In genomic region chr10:75496191-75496567, GRCh38 we compare ENCODE assay signal across 32 cellular contexts.
"Had no signal": no experiment of that assay in that cellular context is flagged by ENCODE, and none has a peak within 500 bp of the region (broad histone marks: within the 10 kb centered on the region; RNA-seq: fewer than 3 reads in every experiment).

No MANE protein-coding gene starts in this region.

- H3K9me3 ChIP-seq: ascending aorta had no signal

- H3K27ac ChIP-seq: ascending aorta, cardiac muscle cell, VCaP had no signal

- ATAC-seq: activated CD8-positive, alpha-beta T cell treated with anti-CD3 and anti-CD28 coated beads for 36 hours; activated naive CD4-positive, alpha-beta T cell treated with anti-CD3 and anti-CD28 coated beads, Interleukin-2, amount 50 U/mL, for 72 hours; activated T-cell treated with anti-CD3 and anti-CD28 coated beads, Interleukin-2, amount 50 U/mL, for 4 hours; activated T-cell treated with anti-CD3 and anti-CD28 coated beads, Interleukin-2, amount 50 U/mL, for 72 hours; activated T-helper 17 cell treated with anti-CD3 and anti-CD28 coated beads, Interleukin-2, amount 50 U/mL, for 72 hours; T-cell; T-helper 17 cell had no signal

- FAIRE-seq: bronchial epithelial cell, TTC549 had no signal

- H3K27me3 ChIP-seq: ascending aorta, cardiac muscle cell had no signal

- H3K4me3 ChIP-seq: ascending aorta, cardiac muscle cell had no signal

- H3K36me3 ChIP-seq: ascending aorta, cardiac muscle cell had no signal

- DNase-seq: activated B cell treated with CpG ODN at 0.5 μM for 24 hours; activated CD4-positive, alpha-beta memory T cell treated with anti-CD3 and anti-CD28 coated beads for 36 hours; activated CD4-positive, alpha-beta T cell treated with anti-CD3 and anti-CD28 coated beads for 4 hours; activated CD4-positive, alpha-beta T cell treated with anti-CD3 and anti-CD28 coated beads, Interleukin-2, amount 10 ng/mL, durations not matched to agents 24 days and 14 days; activated CD4-positive, alpha-beta T cell treated with anti-CD3 and anti-CD28 coated beads, Interleukin-2, amount 50 U/mL, for 1 hour; activated CD4-positive, alpha-beta T cell treated with anti-CD3 and anti-CD28 coated beads, Interleukin-2, amount 50 U/mL, for 4 hours; activated CD4-positive, CD25-positive, alpha-beta regulatory T cell treated with anti-CD3 and anti-CD28 coated beads, Interleukin-2, amount 50 U/mL, for 72 hours; activated CD8-positive, alpha-beta memory T cell treated with anti-CD3 and anti-CD28 coated beads, Interleukin-2, amount 50 U/mL, for 4 hours; activated CD8-positive, alpha-beta T cell treated with anti-CD3 and anti-CD28 coated beads for 36 hours; activated effector memory CD4-positive, alpha-beta T cell treated with anti-CD3 and anti-CD28 coated beads, Interleukin-2, amount 50 U/mL, for 16 hours; activated gamma-delta T cell treated with Interleukin-2 at 50 U/mL for 16 hours; activated naive CD4-positive, alpha-beta T cell; activated naive CD4-positive, alpha-beta T cell treated with anti-CD3 and anti-CD28 coated beads for 36 hours; activated naive CD8-positive, alpha-beta T cell treated with anti-CD3 and anti-CD28 coated beads for 36 hours; activated T-cell treated with anti-CD3 and anti-CD28 coated beads for 4 hours; activated T-cell treated with anti-CD3 and anti-CD28 coated beads, Interleukin-2, amount 50 U/mL, for 1 hour; activated T-cell treated with anti-CD3 and anti-CD28 coated beads, Interleukin-2, amount 50 U/mL, for 4 hours; activated T-cell treated with anti-CD3 and anti-CD28 coated beads, Interleukin-2, amount 50 U/mL, for 72 hours; amygdala; anterior cingulate cortex; caudate nucleus; cerebellar nuclear complex; T-cell; T-helper 17 cell; T1000 had no signal
